8 cellular contexts compared by ENCODE assay signal in the genomic region with DNA sequence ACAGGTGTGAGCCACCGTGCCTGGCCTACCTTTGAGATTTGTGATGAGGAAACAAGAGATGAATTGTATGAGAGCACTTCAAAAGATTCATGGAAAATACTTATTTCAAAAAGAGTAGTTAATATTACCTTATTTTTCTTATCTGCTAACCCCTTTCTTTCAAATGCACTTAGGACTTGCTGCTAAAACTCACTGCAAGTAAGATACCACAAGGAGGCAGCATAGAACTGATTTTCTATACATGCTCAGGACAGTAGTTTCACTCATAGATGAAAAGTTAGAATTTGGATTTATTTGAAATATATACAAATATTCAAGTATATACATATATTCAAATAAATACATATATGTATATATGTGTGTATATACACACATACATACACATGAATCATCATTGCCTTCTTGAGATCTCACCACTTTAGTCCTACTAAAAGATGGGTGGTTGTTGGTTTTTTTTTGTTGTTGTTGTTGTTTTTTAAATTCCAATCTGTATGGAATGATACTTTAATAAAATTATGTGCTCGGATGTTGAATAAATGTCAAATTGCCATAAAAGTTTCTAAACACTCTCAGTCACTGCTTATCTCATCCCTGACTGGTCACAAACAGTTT. TPM values are rescaled to one million over a fixed set of nuclear protein-coding genes. Genes with fewer than 3 reads are reported as not detected.
DNase-seq lines count a peak whose midpoint lies in the region; ATAC-seq and TF ChIP-seq lines count a peak whose summit lies in the region.

No MANE protein-coding gene starts in this region.

- H3K36me3 Mint-ChIP-seq in HFFc6 (ENCODE audit: low read depth): peaks cover 11% of the 10 kb centered on the region

- H3K9me3 Mint-ChIP-seq in HFFc6: no peaks in the 10 kb centered on the region

- no peaks in the 10 kb centered on the region for H3K27me3 Mint-ChIP-seq in HFFc6 (ENCODE audit: insufficient read depth)

- ATAC-seq in HG02759 (IDR thresholded peaks at IDR 0.05; ENCODE audit: unreplicated experiment): no peak
- ATAC-seq in HG03135 (IDR thresholded peaks at IDR 0.05; ENCODE audit: unreplicated experiment): no peak

- no peak overlapping the region for H3K27ac Mint-ChIP-seq in HFFc6

- H3K4me3 Mint-ChIP-seq in HFFc6: peak overlapping the region; percentile 43; the same call in 1 of the 2 replicates

- peaks cover 12% of the 10 kb centered on the region for H3K4me1 Mint-ChIP-seq in HFFc6 (ENCODE audit: low read depth)

- peak; percentile 82 for TF ChIP-seq CTCF in HFFc6 (IDR thresholded peaks at IDR 0.05)

- peak; percentile 53 for DNase-seq in DMS 273 (lab: John Stamatoyannopoulos, UW; ENCODE audit: unreplicated experiment)
- peak; percentile 75 for DNase-seq in HFFc6
- peak; percentile 62 for DNase-seq in SKM-1 treated with dmso at 0.1 percent for 144 hours (lab: John Stamatoyannopoulos, UW; ENCODE audit: unreplicated experiment)
- peak; percentile 64 for DNase-seq in fibroblast of gingiva (ENCODE audit: low read depth)
- DNase-seq in putamen (ENCODE audit: low spot score): peak; percentile 34
- DNase-seq in activated naive CD4-positive, alpha-beta T cell treated with Interleukin-2 at 50 U/mL for 16 hours: no peak

RNA-seq across cellular contexts. Expression of gene CCNDBP1, which starts 2.4 kb away (rescaled TPM):
- total RNA-seq in HFFc6 (2021; fragmentation: NEBNext Ultra II Directional; extraction: Animal tissue kit (Norgen Biotek cat#: 25700)): 10 to 100 TPM; 50.9 to 60.7 (median 57.2) TPM

RNA-seq across cellular contexts. Expression of gene EPB42, which starts 33.2 kb away (rescaled TPM):
- total RNA-seq in HFFc6 (2021; fragmentation: NEBNext Ultra II Directional; extraction: Animal tissue kit (Norgen Biotek cat#: 25700)): not detected

RNA-seq across cellular contexts. Expression of gene TMEM62, which starts 54.3 kb away (rescaled TPM):
- 10 to 100 TPM in 4 of 6 experiments, 1 to 10 TPM in 2; 8.2 to 12.1 (median 11.2) TPM for total RNA-seq in HFFc6 (2021; fragmentation: NEBNext Ultra II Directional; extraction: Animal tissue kit (Norgen Biotek cat#: 25700))
